Comparison of ENCODE assay signal across 7 cellular contexts in the genomic region with DNA sequence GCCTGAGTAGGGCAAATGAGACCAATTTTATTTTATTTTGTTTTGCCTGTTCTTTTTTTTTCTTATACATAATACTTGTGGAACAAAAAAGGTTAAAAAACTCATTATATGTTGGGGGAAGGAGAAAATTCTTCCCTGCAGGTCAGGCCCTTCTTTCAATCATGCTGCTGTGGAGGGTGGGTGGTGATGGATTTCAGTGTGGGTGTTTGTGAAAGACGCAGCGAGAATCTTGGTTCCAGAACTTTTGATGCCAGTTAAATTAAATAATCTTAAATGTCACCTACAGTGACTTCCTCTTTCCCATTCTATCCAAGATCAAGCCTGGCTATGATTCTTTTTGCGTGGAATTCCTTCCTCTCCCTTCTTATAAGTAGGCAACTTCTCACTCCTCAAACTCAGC.
"Had no signal": no experiment of that assay in that cellular context is flagged by ENCODE, and none has a peak within 500 bp of the region (broad histone marks: within the 10 kb centered on the region; RNA-seq: fewer than 3 reads in every experiment).

No MANE protein-coding gene starts in this region.

- ATAC-seq: HepG2 had no signal

- H3K27ac ChIP-seq: HL-60, KMS-11 had no signal

- DNase-seq: IMR-90, KBM-7, KG1 had no signal

- H3K9ac ChIP-seq: KMS-11 had no signal

- H3K4me2 ChIP-seq: KMS-11 had no signal

- FAIRE-seq: HepG2, HTR-8/SVneo had no signal
